13 cellular contexts compared by ENCODE assay signal in the genomic region with DNA sequence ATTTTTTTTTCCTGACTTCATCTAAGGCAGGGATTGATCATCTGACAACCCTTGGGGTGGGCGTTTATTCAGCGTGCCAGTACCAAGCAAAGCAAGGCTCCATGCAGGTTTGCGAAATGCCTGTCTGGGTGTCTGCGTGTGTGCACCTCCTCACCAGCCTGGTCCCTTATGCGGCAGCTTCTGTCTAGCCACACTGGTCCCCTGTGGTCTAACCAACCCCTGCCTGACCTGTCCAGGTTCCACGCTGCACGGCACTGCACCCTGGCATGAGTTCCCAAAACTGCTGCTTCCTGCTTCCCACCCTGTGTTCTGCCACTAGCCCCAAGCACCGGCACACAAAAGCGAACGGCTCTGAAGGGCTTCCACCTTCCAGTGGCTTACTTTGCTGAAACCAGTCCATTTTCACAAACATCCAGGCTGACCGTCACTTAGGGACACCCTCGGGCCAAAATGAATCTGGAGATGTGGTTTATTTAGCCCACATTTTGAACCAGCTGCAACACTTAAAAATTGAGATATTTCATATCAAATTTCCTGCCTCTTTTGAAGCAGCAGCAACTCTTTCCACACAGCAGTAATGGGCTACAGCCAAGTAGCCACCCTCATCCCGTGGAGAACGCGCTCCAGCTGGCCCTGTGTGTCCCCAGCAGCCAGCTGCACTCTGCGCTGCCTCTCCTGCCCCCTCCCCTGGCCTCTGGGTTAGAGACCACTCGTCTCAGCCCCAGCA. TPM values are rescaled to one million over a fixed set of nuclear protein-coding genes. Genes with fewer than 3 reads are reported as not detected.
DNase-seq lines count a peak whose midpoint lies in the region; ATAC-seq, FAIRE-seq and TF ChIP-seq lines count a peak whose summit lies in the region.
"Had no signal": no experiment of that assay in that cellular context is flagged by ENCODE, and none has a peak within 500 bp of the region (broad histone marks: within the 10 kb centered on the region; RNA-seq: fewer than 3 reads in every experiment).

No MANE protein-coding gene starts in this region.

- H3K4me2 ChIP-seq in A549, result peak overlapping the region; percentile 62

- no peak for FAIRE-seq in A549 (lab: Jason Lieb, UNC)

- H3K27ac Mint-ChIP-seq in T-helper 17 cell, result no peak overlapping the region
- H3K27ac Mint-ChIP-seq: CD8-positive, alpha-beta memory T cell; naive B cell had no signal

- CTCF ChIA-PET in A549 (lab: Yijun Ruan, JAX), result interaction anchor here (1.0 kb wide), 1 partner anchor 210 kb away, joined by 3 read pairs; no protein-coding TSS in a partner anchor

- H3K4me1 ChIP-seq in A549 (peaks cover 43% of the 10 kb centered on the region), right atrium auricular region (peaks cover 0 to 4% of the 10 kb centered on the region in 2 donors)

- TF ChIP-seq EP300 in A549 (IDR thresholded peaks at IDR 0.05), result peak in 1 of 2 experiments; percentile 66; a peak in 2 of 5 replicates

- no peak for TF ChIP-seq POLR2A in A549 (IDR thresholded peaks at IDR 0.05; ENCODE audit: low read length)

- POLR2A ChIA-PET in A549 (lab: Yijun Ruan, JAX), result no interaction called here

- no peaks in the 10 kb centered on the region for H3K36me3 Mint-ChIP-seq in T-helper 17 cell (ENCODE audit: low read depth)
- H3K36me3 Mint-ChIP-seq: naive B cell had no signal

- H3K27ac ChIP-seq in A549 (peak overlapping the region; percentile 93 to 95), brain microvascular endothelial cell (peak overlapping the region; percentile 97), right atrium auricular region (no peak overlapping the region)
- H3K27ac ChIP-seq: coronary artery had no signal

- no peak overlapping the region for H3K4me3 Mint-ChIP-seq in T-helper 17 cell
- H3K4me3 Mint-ChIP-seq: activated T-helper 1 cell treated with anti-CD3 and anti-CD28 coated beads, Interleukin-12 subunit alpha, Interleukin-12 subunit beta, Interleukin-2, Interleukin-4 antibody, amounts not matched to agents 30 ng/mL and 10 ng/mL and 1 ng/mL, durations not matched to agents 14 hours and 24 hours and 36 hours; CD8-positive, alpha-beta memory T cell; naive B cell had no signal

- H3K4me1 Mint-ChIP-seq in T-helper 17 cell, result peaks cover 6% of the 10 kb centered on the region
- H3K4me1 Mint-ChIP-seq: naive B cell had no signal

- TF ChIP-seq RAD21 in A549 (conservative IDR thresholded peaks at IDR 0.05 in 1 of 2, IDR thresholded peaks at IDR 0.05 in 1 of 2), result no peak

- ATAC-seq in A549 (peak; percentile 76 to 77), HG02571 (IDR thresholded peaks at IDR 0.05; ENCODE audit: unreplicated experiment) (no peak), T-helper 17 cell (no peak), GM21423 (IDR thresholded peaks at IDR 0.05; ENCODE audit: unreplicated experiment) (no peak)

- H3K9me3 ChIP-seq in A549 (0 out of 3 replicates have a peak, but pooled peaks cover 4% of the 10 kb centered on the region), right atrium auricular region (no peaks in the 10 kb centered on the region), T-helper 17 cell (ENCODE audit: control insufficient read depth, low read length, poor library complexity, severe bottlenecking) (no peaks in the 10 kb centered on the region)

- 37% methylated on average over 15 of the region's 17 CpGs for WGBS in A549 (ENCODE audit: missing lambda C conversion rate)

- DNase-seq in A549 (ENCODE audit: low read depth in 1 of 2, low spot score in 1 of 2) (peak; percentile 12 to 86), H4 (ENCODE audit: low spot score) (peak; percentile 86), brain microvascular endothelial cell (peak; percentile 50), right atrium auricular region (ENCODE audit: low spot score) (peak; percentile 54), T-helper 17 cell (no peak), RPMI8226 (no peak)
- DNase-seq: CD8-positive, alpha-beta memory T cell; naive B cell; NCI-H146 had no signal

- in situ Hi-C loops in brain microvascular endothelial cell (cut with HindIII; ENCODE audit: low pct_ligation_motif_present, low sequenced_read_pairs), result no loop called here

- TF ChIP-seq CTCF in A549 (IDR thresholded peaks at IDR 0.05) (no peak), brain microvascular endothelial cell (IDR thresholded peaks at IDR 0.05; ENCODE audit: low read depth, low read length, missing control alignments) (no peak), right atrium auricular region (IDR thresholded peaks at IDR 0.05) (no peak)

- no peaks in the 10 kb centered on the region for H3K27me3 Mint-ChIP-seq in T-helper 17 cell
- H3K27me3 Mint-ChIP-seq: naive B cell had no signal

- H3K4me3 ChIP-seq in A549 (no peak overlapping the region), brain microvascular endothelial cell (ENCODE audit: low read depth, low read length) (no peak overlapping the region), right atrium auricular region (no peak overlapping the region)
- H3K4me3 ChIP-seq: coronary artery had no signal

- H3K36me3 ChIP-seq in brain microvascular endothelial cell (replicated peaks) (no peaks in the 10 kb centered on the region), right atrium auricular region (no peaks in the 10 kb centered on the region)

- H3K27me3 ChIP-seq in brain microvascular endothelial cell (replicated peaks), result no peaks in the 10 kb centered on the region
- no peaks in the 10 kb centered on the region for H3K27me3 ChIP-seq in right atrium auricular region

TF ChIP-seq in A549, 52 proteins besides CTCF, POLR2A, EP300 and RAD21 (continues in another document):
- TF ChIP-seq FOSL2 (IDR thresholded peaks at IDR 0.05) (no peak), FOSL2 (CRISPR knock-in tag; IDR thresholded peaks at IDR 0.05) (peak; percentile 6; the same call in 1 of the 2 replicates), HOXB5 (CRISPR knock-in tag; IDR thresholded peaks at IDR 0.05) (no peak), HEYL (CRISPR knock-in tag; IDR thresholded peaks at IDR 0.05) (0 out of 2 replicates have a peak, but pooled peaks have one; percentile 72), TFCP2L1 (CRISPR knock-in tag; IDR thresholded peaks at IDR 0.05) (no peak), CEBPB (IDR thresholded peaks at IDR 0.05) (peak in 1 of 2 experiments; percentile 59; a peak in 1 of 4 replicates), MAX (IDR thresholded peaks at IDR 0.05) (peak; percentile 63; the same call in 1 of the 2 replicates), CBX8 (IDR thresholded peaks at IDR 0.05) (no peak), POLR2AphosphoS2 (conservative IDR thresholded peaks at IDR 0.05; ENCODE audit: low read length) (no peak), BCL3 (IDR thresholded peaks at IDR 0.05) (no peak), GATA3 (IDR thresholded peaks at IDR 0.05; ENCODE audit: borderline replicate concordance) (peak; percentile 38), HOXB13 (CRISPR knock-in tag; IDR thresholded peaks at IDR 0.05; ENCODE audit: low read depth) (no peak), HES2 (IDR thresholded peaks at IDR 0.05) (no peak), NFE2L2 (conservative IDR thresholded peaks at IDR 0.05; ENCODE audit: low read length) (0 out of 2 replicates have a peak, but pooled peaks have one; percentile 16)
- TF ChIP-seq, protein P1, sequence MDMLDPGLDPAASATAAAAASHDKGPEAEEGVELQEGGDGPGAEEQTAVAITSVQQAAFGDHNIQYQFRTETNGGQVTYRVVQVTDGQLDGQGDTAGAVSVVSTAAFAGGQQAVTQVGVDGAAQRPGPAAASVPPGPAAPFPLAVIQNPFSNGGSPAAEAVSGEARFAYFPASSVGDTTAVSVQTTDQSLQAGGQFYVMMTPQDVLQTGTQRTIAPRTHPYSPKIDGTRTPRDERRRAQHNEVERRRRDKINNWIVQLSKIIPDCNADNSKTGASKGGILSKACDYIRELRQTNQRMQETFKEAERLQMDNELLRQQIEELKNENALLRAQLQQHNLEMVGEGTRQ (IDR thresholded peaks at IDR 0.05), result no peak
- TF ChIP-seq, protein P2, sequence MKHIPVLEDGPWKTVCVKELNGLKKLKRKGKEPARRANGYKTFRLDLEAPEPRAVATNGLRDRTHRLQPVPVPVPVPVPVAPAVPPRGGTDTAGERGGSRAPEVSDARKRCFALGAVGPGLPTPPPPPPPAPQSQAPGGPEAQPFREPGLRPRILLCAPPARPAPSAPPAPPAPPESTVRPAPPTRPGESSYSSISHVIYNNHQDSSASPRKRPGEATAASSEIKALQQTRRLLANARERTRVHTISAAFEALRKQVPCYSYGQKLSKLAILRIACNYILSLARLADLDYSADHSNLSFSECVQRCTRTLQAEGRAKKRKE (CRISPR knock-in tag; IDR thresholded peaks at IDR 0.05; ENCODE audit: low read depth), result peak; percentile 8; the same call in 1 of the 2 replicates

RNA-seq across cellular contexts. Expression of gene HLCS, which starts 55.7 kb away (rescaled TPM):
- polyA plus RNA-seq in A549 (2011; rRNA removed) (23.1 and 24.3 TPM in 2 replicates), A549 (2017; fragmentation: RNase III; extraction: RNeasy Plus Mini Kit Qiagen cat#74134 plus additional on column Dnase treatment) (7.6 to 9.0 TPM (median 8.4 TPM) in 3 replicates)
- 4.3 and 4.8 TPM in 2 replicates for polyA plus RNA-seq in A549 (2012; cell fraction: cytosol; rRNA removed)
- 4.8 and 6.9 TPM in 2 replicates for polyA plus RNA-seq in A549 (2012; cell fraction: nucleus; rRNA removed)
- 24.9 and 27.6 TPM in 2 replicates for polyA minus RNA-seq in A549 (2011; rRNA and poly(A)+ RNA removed)
- total RNA-seq in H4 (2014; rRNA removed; shearing (Covaris generic)), result 26.0 and 31.7 TPM in 2 replicates
- total RNA-seq in right atrium auricular region (10 to 100 TPM in 1 of 2 donors, 1 to 10 TPM in 1; 6.9 to 10.0 TPM), T-helper 17 cell (10 to 100 TPM; 14.4 to 16.3 TPM)

Comparison
In these comparisons a context has a peak if more than half of its experiments do, and no peak if none do; other contexts are left out.
1. ATAC-seq: peak in A549 (2 of 2); none in HG02571 (single experiment), T-helper 17 cell (single experiment) and GM21423 (single experiment).
2. DNase-seq: peak in A549 (2 of 2), H4 (single experiment), brain microvascular endothelial cell (single experiment) and right atrium auricular region (single experiment); none in T-helper 17 cell (0 of 3) and RPMI8226 (single experiment).
3. H3K27ac ChIP-seq: peak in A549 (2 of 2) and brain microvascular endothelial cell (single experiment); none in right atrium auricular region (0 of 2).